In genomic region chr5:34624711-34625110, GRCh38 we compare ENCODE assay signal across 18 cellular contexts. TPM values are rescaled to one million over a fixed set of nuclear protein-coding genes. Genes with fewer than 3 reads are reported as not detected.
DNase-seq lines count a peak whose midpoint lies in the region; ATAC-seq, FAIRE-seq and TF ChIP-seq lines count a peak whose summit lies in the region.
"Had no signal": no experiment of that assay in that cellular context is flagged by ENCODE, and none has a peak within 500 bp of the region (broad histone marks: within the 10 kb centered on the region; RNA-seq: fewer than 3 reads in every experiment).

No MANE protein-coding gene starts in this region.

- H3K27me3 Mint-ChIP-seq in endodermal cell (ENCODE audit: insufficient read depth) = no peaks in the 10 kb centered on the region

- H3K36me3 ChIP-seq in endodermal cell (ENCODE audit: control insufficient read depth, insufficient read depth, low read length) (no peaks in the 10 kb centered on the region), pancreas (no peaks in the 10 kb centered on the region)

- no peak for TF ChIP-seq CTCF in endodermal cell (conservative IDR thresholded peaks at IDR 0.05)
- TF ChIP-seq CTCF in pancreas (IDR thresholded peaks at IDR 0.05) = no peak
- no peak for TF ChIP-seq CTCF in foreskin fibroblast (IDR thresholded peaks at IDR 0.05; ENCODE audit: low read depth, low read length)

- no peak overlapping the region for H3K9ac ChIP-seq in endodermal cell (ENCODE audit: extremely low read depth, low read length, poor library complexity, severe bottlenecking)

- peaks cover 9% of the 10 kb centered on the region for H3K4me1 Mint-ChIP-seq in endodermal cell
- H3K4me1 Mint-ChIP-seq: CD4-positive, alpha-beta memory T cell had no signal

- H3K9me3 Mint-ChIP-seq in endodermal cell = no peaks in the 10 kb centered on the region
- H3K9me3 Mint-ChIP-seq: GM23338, H9 had no signal

- H3K27ac Mint-ChIP-seq in endodermal cell = no peak overlapping the region
- H3K27ac Mint-ChIP-seq: CD4-positive, alpha-beta memory T cell; GM23338; H9 had no signal

- no peaks in the 10 kb centered on the region for H3K9me3 ChIP-seq in endodermal cell (ENCODE audit: control insufficient read depth, low read length)
- H3K9me3 ChIP-seq in pancreas = no peaks in the 10 kb centered on the region
- H3K9me3 ChIP-seq in right cardiac atrium (ENCODE audit: control insufficient read depth, low read length) = no peaks in the 10 kb centered on the region

- WGBS in endodermal cell (ENCODE audit: insufficient coverage in 1 of 2, insufficient read length in 1 of 2), 2 experiments = 97 to 100% methylated on average over 3 of the region's 3 CpGs
- WGBS in pancreas, 2 donors = 57 to 67% methylated on average over 3 of the region's 3 CpGs
- 85% methylated on average over 3 of the region's 3 CpGs for WGBS in right cardiac atrium

- H3K27ac ChIP-seq in endodermal cell (ENCODE audit: low read depth, low read length) = no peak overlapping the region
- H3K27ac ChIP-seq in pancreas = no peak overlapping the region
- H3K27ac ChIP-seq in right cardiac atrium (ENCODE audit: low read length) = no peak overlapping the region

- peak; percentile 95 for DNase-seq in G401 (ENCODE audit: low spot score)
- DNase-seq in cerebellar cortex (ENCODE audit: low spot score) = peak; percentile 95
- peak; percentile 23 for DNase-seq in endodermal cell
- no peak for DNase-seq in pancreas
- no peak for DNase-seq in SIG-M5 (lab: John Stamatoyannopoulos, UW)
- DNase-seq in foreskin fibroblast = no peak
- DNase-seq in right cardiac atrium = no peak
- DNase-seq: 8988T; Calu3; CD4-positive, alpha-beta memory T cell; COR-L47; DND-41; GDM1; H9 had no signal

- no peaks in the 10 kb centered on the region for H3K4me1 ChIP-seq in endodermal cell (ENCODE audit: control insufficient read depth, insufficient read depth, low read length)
- no peaks in the 10 kb centered on the region for H3K4me1 ChIP-seq in pancreas
- H3K4me1 ChIP-seq in right cardiac atrium (ENCODE audit: control insufficient read depth, insufficient read depth, low read length) = no peaks in the 10 kb centered on the region

- intact Hi-C loops in pancreas (cut with DNase I) = no loop called here
- intact Hi-C loops in right cardiac atrium (cut with DNase I) = no loop called here

- H3K36me3 Mint-ChIP-seq in endodermal cell (ENCODE audit: low read depth) = no peaks in the 10 kb centered on the region
- H3K36me3 Mint-ChIP-seq: CD4-positive, alpha-beta memory T cell had no signal

- ATAC-seq in pancreas = no peak
- no peak for ATAC-seq in right cardiac atrium
- ATAC-seq: GM12878, GM23338, HCT116 had no signal

- H3K4me3 Mint-ChIP-seq in endodermal cell = no peak overlapping the region
- H3K4me3 Mint-ChIP-seq: CD4-positive, alpha-beta memory T cell; GM23338; H9 had no signal

- no peaks in the 10 kb centered on the region for H3K27me3 ChIP-seq in endodermal cell (ENCODE audit: control insufficient read depth, insufficient read depth, low read length, poor library complexity, severe bottlenecking)
- no peaks in the 10 kb centered on the region for H3K27me3 ChIP-seq in pancreas
- no peaks in the 10 kb centered on the region for H3K27me3 ChIP-seq in right cardiac atrium (ENCODE audit: control insufficient read depth, insufficient read depth)

- in situ Hi-C loops in G401 (cut with HindIII; ENCODE audit: low sequenced_read_pairs) = no loop called here

- H3K4me3 ChIP-seq in endodermal cell (ENCODE audit: low read length) = no peak overlapping the region
- H3K4me3 ChIP-seq in pancreas = no peak overlapping the region
- no peak overlapping the region for H3K4me3 ChIP-seq in foreskin fibroblast (ENCODE audit: low read depth in 1 of 2, low read length in 2 of 2)
- no peak overlapping the region for H3K4me3 ChIP-seq in right cardiac atrium (ENCODE audit: low read length)
- H3K4me3 ChIP-seq: GM12878, GM23338 had no signal

- no peak for FAIRE-seq in pancreas (lab: Jason Lieb, UNC)
- FAIRE-seq: GM12878, GM18507 had no signal

RNA-seq across cellular contexts. Expression of gene RAI14, which starts 31.4 kb away (rescaled TPM):
- 20.0 and 25.5 TPM in 2 replicates for total RNA-seq in G401 (2014; rRNA removed; shearing (Covaris generic))
- 10 to 100 TPM; 66.6 to 87.5 TPM for total RNA-seq in endodermal cell
- 68.8 TPM for polyA plus RNA-seq in endodermal cell (2013, experiment 1 of 2)
- 63.3 TPM for polyA plus RNA-seq in endodermal cell (2013, experiment 2 of 2)
- 10 to 100 TPM; 11.4 to 25.1 (median 18.6) TPM for total RNA-seq in pancreas
- polyA plus RNA-seq in pancreas = 1 to 10 TPM; 5.4 to 6.7 TPM
- 10 to 100 TPM; 11.7 to 22.7 (median 13.7) TPM for total RNA-seq in right cardiac atrium
- polyA plus RNA-seq in right cardiac atrium = 4.5 TPM

Comparison
In these comparisons a context has a peak if more than half of its experiments do, and no peak if none do; other contexts are left out.
1. DNase-seq: peak in G401 (single experiment), cerebellar cortex (single experiment) and endodermal cell (single experiment); none in pancreas (0 of 6), SIG-M5 (single experiment), foreskin fibroblast (0 of 2) and right cardiac atrium (0 of 3).